Comparison of ENCODE assay signal across 28 cellular contexts in genomic region chr4:179165862-179166261, GRCh38.
A peak's percentile ranks its signal among the peaks of the same experiment; 100 is the strongest.
DNase-seq lines count a peak whose midpoint lies in the region; ATAC-seq, FAIRE-seq and TF ChIP-seq lines count a peak whose summit lies in the region.
"Had no signal": no experiment of that assay in that cellular context is flagged by ENCODE, and none has a peak within 500 bp of the region (broad histone marks: within the 10 kb centered on the region; RNA-seq: fewer than 3 reads in every experiment).

No MANE protein-coding gene starts in this region.

- no peak for DNase-seq in GM23338 (ENCODE audit: low spot score)
- DNase-seq in PC-3, result no peak
- no peak for DNase-seq in iPS DF 6.9 (ENCODE audit: low read depth, low spot score)
- peak; percentile 23 for DNase-seq in mesendoderm
- no peak for DNase-seq in osteocyte (ENCODE audit: extremely low spot score, unreplicated experiment)
- DNase-seq in COLO668 (lab: John Stamatoyannopoulos, UW; ENCODE audit: unreplicated experiment), result no peak
- DNase-seq in GM12891 (ENCODE audit: insufficient read length, low spot score), result no peak
- DNase-seq: Calu3; CD8-positive, alpha-beta memory T cell; DMS79 treated with DMSO at 0.1 percent for 48 hours; HFFc6; KBM-7; MV-4-11; NCI-H1694 treated with DMSO at 0.1 percent for 48 hours; NCI-H2081 treated with DMSO at 0.1 percent for 48 hours; NCI-H2171; NCI-H226; NCI-H510A; NCI-H69; OCI-M1; SIG-M5 had no signal

- H3K27me3 Mint-ChIP-seq in GM23338 (ENCODE audit: insufficient read depth, low read depth, poor library complexity), result peaks cover 42% of the 10 kb centered on the region
- peaks cover 35% of the 10 kb centered on the region for H3K27me3 Mint-ChIP-seq in osteocyte (ENCODE audit: unreplicated experiment)
- H3K27me3 Mint-ChIP-seq: CD8-positive, alpha-beta memory T cell had no signal

- H3F3A ChIP-seq in GM23338 (replicated peaks; ENCODE audit: low read depth), result peaks cover 2% of the 10 kb centered on the region; the same call in 1 of the 2 replicates
- no peaks in the 10 kb centered on the region for H3F3A ChIP-seq in PC-3 (ENCODE audit: low read length, unreplicated experiment)

- no peak overlapping the region for H3K23ac ChIP-seq in mesendoderm (ENCODE audit: low read length)

- intact Hi-C loops in PC-3 (cut with micrococcal nuclease), result no loop called here

- H3K18ac ChIP-seq in mesendoderm (ENCODE audit: low read length), result peak overlapping the region; percentile 75

- no peaks in the 10 kb centered on the region for H3K79me1 ChIP-seq in mesendoderm (ENCODE audit: low read length)

- no peak for FAIRE-seq in GM12891 (lab: Jason Lieb, UNC)
- FAIRE-seq: GM19239, H54, RCC 7860 had no signal

- H3K9ac ChIP-seq in PC-3 (ENCODE audit: low read length) (peak overlapping the region; percentile 25; the same call in 1 of the 2 replicates), mesendoderm (ENCODE audit: low read length) (peak overlapping the region; percentile 38)

- no peak overlapping the region for H2AK5ac ChIP-seq in mesendoderm (ENCODE audit: low read length)

- H3K4me3 Mint-ChIP-seq in GM23338, result peak overlapping the region; percentile 94
- H3K4me3 Mint-ChIP-seq in osteocyte (ENCODE audit: unreplicated experiment), result no peak overlapping the region
- H3K4me3 Mint-ChIP-seq: CD14-positive monocyte; CD8-positive, alpha-beta memory T cell; HFFc6 had no signal

- no peak for TF ChIP-seq CTCF in GM23338 (conservative IDR thresholded peaks at IDR 0.05; ENCODE audit: low read depth in 2 of 2)
- TF ChIP-seq CTCF in PC-3 (conservative IDR thresholded peaks at IDR 0.05; ENCODE audit: low read depth, low read length), result no peak
- TF ChIP-seq CTCF in osteocyte (IDR thresholded peaks at IDR 0.05), result no peak

- no peak overlapping the region for H2AFZ ChIP-seq in GM23338
- H2AFZ ChIP-seq in PC-3 (ENCODE audit: low read length), result no peak overlapping the region

- no peak overlapping the region for H2BK120ac ChIP-seq in mesendoderm (ENCODE audit: low read depth, low read length)

- H4K8ac ChIP-seq in mesendoderm (ENCODE audit: low read depth, low read length), result peak overlapping the region; percentile 28

- ATAC-seq in GM23338 (peak; percentile 24), PC-3 (no peak), HG02759 (IDR thresholded peaks at IDR 0.05; ENCODE audit: unreplicated experiment) (no peak)

- peak overlapping the region; percentile 91 for H3K27ac Mint-ChIP-seq in GM23338
- H3K27ac Mint-ChIP-seq in osteocyte (ENCODE audit: unreplicated experiment), result no peak overlapping the region
- H3K27ac Mint-ChIP-seq: CD14-positive monocyte; CD8-positive, alpha-beta memory T cell; HFFc6 had no signal

- no peak overlapping the region for H2BK5ac ChIP-seq in mesendoderm (ENCODE audit: low read length)

- BruUV-seq in PC-3 (replicated peaks; lab: Mats Ljungman, UMichigan), result no TSS peak

- peak overlapping the region; percentile 67 for H3K56ac ChIP-seq in mesendoderm (ENCODE audit: low read length)

- H3K79me2 ChIP-seq in GM23338 (replicated peaks; ENCODE audit: insufficient read depth) (peaks cover 38% of the 10 kb centered on the region), PC-3 (ENCODE audit: low read length) (no peaks in the 10 kb centered on the region), mesendoderm (ENCODE audit: control insufficient read depth, insufficient read depth, low read length) (peaks cover 2% of the 10 kb centered on the region)

- TF ChIP-seq POLR2A in GM12891 (IDR thresholded peaks at IDR 0.05; ENCODE audit: low read depth, low read length), result no peak

- H3K27ac ChIP-seq in GM23338 (ENCODE audit: low read depth) (peak overlapping the region; percentile 89), PC-3 (ENCODE audit: low read length) (peak overlapping the region; percentile 61), iPS DF 6.9 (ENCODE audit: low read length) (no peak overlapping the region), mesendoderm (ENCODE audit: low read depth, low read length) (peak overlapping the region; percentile 44)
- H3K27ac ChIP-seq: HL-60, SK-N-MC had no signal

- H4K5ac ChIP-seq in mesendoderm (ENCODE audit: low read length), result no peak overlapping the region

- POLR2A ChIA-PET in PC-3 (lab: Charles Lee; ENCODE audit: unreplicated experiment), result no interaction called here

- H3K4me3 ChIP-seq in GM23338 (peak overlapping the region; percentile 62), PC-3 (ENCODE audit: low read length) (no peak overlapping the region), iPS DF 6.9 (ENCODE audit: low read length) (peak overlapping the region; percentile 36; the same call in 1 of the 2 replicates), mesendoderm (ENCODE audit: low read length) (no peak overlapping the region)
- H3K4me3 ChIP-seq: SK-N-MC had no signal

- H4K20me1 ChIP-seq in GM23338 (replicated peaks; ENCODE audit: insufficient read depth) (no peaks in the 10 kb centered on the region; the same call in 1 of the 2 replicates), PC-3 (ENCODE audit: low read length) (no peaks in the 10 kb centered on the region)

- H3K4me1 ChIP-seq in GM23338 (ENCODE audit: insufficient read depth) (peaks cover 14% of the 10 kb centered on the region), PC-3 (ENCODE audit: insufficient read depth, low read length) (no peaks in the 10 kb centered on the region), iPS DF 6.9 (ENCODE audit: control insufficient read depth, insufficient read depth, low read length) (peaks cover 2% of the 10 kb centered on the region; the same call in 1 of the 2 replicates), mesendoderm (ENCODE audit: control insufficient read depth, low read depth, low read length) (peaks cover 2% of the 10 kb centered on the region)

- H3K27me3 ChIP-seq in GM23338 (ENCODE audit: insufficient read depth) (no peaks in the 10 kb centered on the region), PC-3 (ENCODE audit: low read length) (no peaks in the 10 kb centered on the region), iPS DF 6.9 (ENCODE audit: control insufficient read depth, insufficient read depth, low read length) (no peaks in the 10 kb centered on the region), mesendoderm (ENCODE audit: insufficient read depth, low read length, poor library complexity) (no peaks in the 10 kb centered on the region)

- H3K9me3 Mint-ChIP-seq in GM23338 (peaks cover 19% of the 10 kb centered on the region; the same call in 2 of the 3 replicates), osteocyte (ENCODE audit: unreplicated experiment) (no peaks in the 10 kb centered on the region)

- no peak overlapping the region for H3K4ac ChIP-seq in mesendoderm (ENCODE audit: low read depth, low read length)

- H3K36me3 ChIP-seq in GM23338 (ENCODE audit: insufficient read depth) (no peaks in the 10 kb centered on the region; the same call in 1 of the 2 replicates), PC-3 (ENCODE audit: low read depth, low read length) (no peaks in the 10 kb centered on the region), iPS DF 6.9 (ENCODE audit: control insufficient read depth, insufficient read depth, low read length) (peaks cover 3% of the 10 kb centered on the region; the same call in 1 of the 2 replicates), mesendoderm (ENCODE audit: control insufficient read depth, insufficient read depth, low read length) (no peaks in the 10 kb centered on the region)

- no CpG with 5 or more reads among the region's 3 CpGs for WGBS in iPS DF 6.9 (ENCODE audit: insufficient coverage, insufficient read length)
- no CpG with 5 or more reads among the region's 3 CpGs for WGBS in mesendoderm (ENCODE audit: extremely low coverage, insufficient coverage, low lambda C conversion rate)

- H3K9me2 ChIP-seq in GM23338 (ENCODE audit: insufficient read depth), result no peaks in the 10 kb centered on the region
- H3K9me2 ChIP-seq in PC-3 (replicated peaks; ENCODE audit: low read length), result no peaks in the 10 kb centered on the region

- H3K36me3 Mint-ChIP-seq in GM23338 (ENCODE audit: low read depth) (peaks cover 60% of the 10 kb centered on the region), osteocyte (ENCODE audit: unreplicated experiment) (no peaks in the 10 kb centered on the region)
- H3K36me3 Mint-ChIP-seq: CD14-positive monocyte; CD8-positive, alpha-beta memory T cell had no signal

- H3K4me1 Mint-ChIP-seq in GM23338 (peaks cover 32% of the 10 kb centered on the region), osteocyte (ENCODE audit: unreplicated experiment) (peaks cover 2% of the 10 kb centered on the region)
- H3K4me1 Mint-ChIP-seq: CD14-positive monocyte; CD8-positive, alpha-beta memory T cell had no signal

- H3K4me2 ChIP-seq in GM23338, result peak overlapping the region; percentile 71
- no peak overlapping the region for H3K4me2 ChIP-seq in PC-3 (ENCODE audit: low read length)
- no peak overlapping the region for H3K4me2 ChIP-seq in mesendoderm (ENCODE audit: low read length)

- H3K9me3 ChIP-seq in PC-3 (ENCODE audit: low read length), result no peaks in the 10 kb centered on the region
- no peaks in the 10 kb centered on the region for H3K9me3 ChIP-seq in iPS DF 6.9 (ENCODE audit: control insufficient read depth, insufficient read depth, low read length)

- CTCF ChIA-PET in PC-3 (lab: Charles Lee), result no interaction called here

- H2BK15ac ChIP-seq in mesendoderm (replicated peaks; ENCODE audit: low read depth), result no peak overlapping the region

TF ChIP-seq in GM23338, 12 proteins besides CTCF, POLR2A, EP300 and RAD21 (continues in another document):
- TF ChIP-seq ZNF331 (CRISPR knock-in tag; IDR thresholded peaks at IDR 0.05; ENCODE audit: low read depth) (no peak), ZNF114 (CRISPR knock-in tag; IDR thresholded peaks at IDR 0.05) (no peak), STAT1 (IDR thresholded peaks at IDR 0.05; ENCODE audit: unreplicated experiment) (no peak), NANOG (IDR thresholded peaks at IDR 0.05; ENCODE audit: borderline replicate concordance) (no peak), CREB1 (CRISPR knock-in tag; IDR thresholded peaks at IDR 0.05; ENCODE audit: low read depth) (no peak)

TF ChIP-seq in GM12891, 5 proteins besides CTCF, POLR2A, EP300 and RAD21:
- TF ChIP-seq POLR2AphosphoS5 (IDR thresholded peaks at IDR 0.05; ENCODE audit: low read depth, low read length) (no peak), SPI1 (IDR thresholded peaks at IDR 0.05; ENCODE audit: low read depth, low read length) (no peak), POU2F2 (IDR thresholded peaks at IDR 0.05; ENCODE audit: low read depth, low read length) (no peak)
TF ChIP-seq in GM12891: peak in this region for 0.

Comparison
In these comparisons a context has a peak if more than half of its experiments do, and no peak if none do; other contexts are left out.
1. H3K4me3 ChIP-seq: peak in GM23338 (single experiment) and iPS DF 6.9 (single experiment); none in PC-3 (single experiment) and mesendoderm (single experiment).